ENCODE assay signal across 8 cellular contexts in the genomic region with DNA sequence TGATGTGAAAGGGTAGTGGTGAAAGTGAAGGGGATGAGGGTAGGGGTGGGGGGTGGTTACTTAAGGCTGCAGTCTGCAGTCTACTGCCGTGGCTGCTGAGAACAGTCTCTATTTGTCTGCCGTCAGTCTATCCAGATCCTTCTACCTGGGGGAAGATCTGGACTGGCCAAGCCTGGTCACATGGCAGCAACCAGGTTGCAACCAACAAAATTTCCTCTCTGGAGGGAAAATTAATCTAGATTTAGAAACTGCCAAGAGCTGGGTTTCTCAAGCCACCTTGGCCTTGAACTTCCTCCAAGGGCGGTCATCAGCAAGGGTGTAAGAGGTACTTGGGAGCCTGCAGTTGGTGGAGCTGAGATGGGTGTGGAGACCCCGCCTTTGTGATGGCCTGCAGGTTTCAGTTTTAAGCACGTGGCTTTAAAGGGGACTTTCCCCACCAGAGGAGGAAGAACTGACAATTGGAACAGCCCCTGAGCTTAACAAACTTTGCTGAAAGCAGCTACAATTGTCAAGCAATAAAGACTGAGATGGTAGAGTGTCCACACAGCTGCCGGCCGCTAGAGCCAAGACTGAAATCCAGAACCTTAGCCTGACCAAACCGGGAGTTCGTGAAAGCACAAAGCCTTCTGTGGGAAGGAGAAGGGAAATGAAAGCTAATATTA. TPM values are rescaled to one million over a fixed set of nuclear protein-coding genes. Genes with fewer than 3 reads are reported as not detected.
DNase-seq lines count a peak whose midpoint lies in the region; ATAC-seq and TF ChIP-seq lines count a peak whose summit lies in the region.

No MANE protein-coding gene starts in this region.

- peak overlapping the region; percentile 98 for H3K27ac Mint-ChIP-seq in stimulated activated naive B cell treated with anti-CD40 and anti-IgM and Interleukin-4, amounts not matched to agents 10 μg/mL and 1 μg/mL and 100 μg/mL, for 72 hours
- no peak overlapping the region for H3K27ac Mint-ChIP-seq in glutamatergic neuron (ENCODE audit: unreplicated experiment)

- peaks cover 30 to 60% of the 10 kb centered on the region in 2 donors for H3K4me1 Mint-ChIP-seq in stimulated activated naive B cell treated with anti-CD40 and anti-IgM and Interleukin-4, amounts not matched to agents 10 μg/mL and 1 μg/mL and 100 μg/mL, for 72 hours
- no peaks in the 10 kb centered on the region for H3K4me1 Mint-ChIP-seq in glutamatergic neuron (ENCODE audit: low read depth, unreplicated experiment)

- ATAC-seq in GM19372 (IDR thresholded peaks at IDR 0.05; ENCODE audit: low read depth, unreplicated experiment) (peak; percentile 75), HG03354 (IDR thresholded peaks at IDR 0.05; ENCODE audit: poor library complexity, severe bottlenecking, unreplicated experiment) (peak; percentile 83)
- ATAC-seq in activated CD4-positive, CD25-positive, alpha-beta regulatory T cell treated with anti-CD3 and anti-CD28 coated beads, Interleukin-2, amount 50 U/mL, for 24 hours, result peak; percentile 69 to 73
- ATAC-seq in stimulated activated naive B cell treated with anti-CD40 and anti-IgM and Interleukin-4, amounts not matched to agents 10 μg/mL and 1 μg/mL and 100 μg/mL, for 72 hours (replicated peaks), result peak; percentile 86 to 89

- H3K9me3 Mint-ChIP-seq in stimulated activated naive B cell treated with anti-CD40 and anti-IgM and Interleukin-4, amounts not matched to agents 10 μg/mL and 1 μg/mL and 100 μg/mL, for 72 hours, result no peaks in the 10 kb centered on the region
- no peaks in the 10 kb centered on the region for H3K9me3 Mint-ChIP-seq in glutamatergic neuron (ENCODE audit: unreplicated experiment)

- no peaks in the 10 kb centered on the region for H3K27me3 Mint-ChIP-seq in stimulated activated naive B cell treated with anti-CD40 and anti-IgM and Interleukin-4, amounts not matched to agents 10 μg/mL and 1 μg/mL and 100 μg/mL, for 72 hours
- peaks cover 2% of the 10 kb centered on the region for H3K27me3 Mint-ChIP-seq in glutamatergic neuron (ENCODE audit: unreplicated experiment)

- DNase-seq in germinal center (ENCODE audit: low spot score) (peak; percentile 74), NCI-H510A (lab: John Stamatoyannopoulos, UW) (no peak), glutamatergic neuron (no peak), posterior cingulate gyrus (no peak)
- peak; percentile 86 for DNase-seq in stimulated activated naive B cell treated with anti-CD40 and anti-IgM and Interleukin-4, amounts not matched to agents 10 μg/mL and 1 μg/mL and 100 μg/mL, for 72 hours

- no peak for TF ChIP-seq CTCF in glutamatergic neuron (IDR thresholded peaks at IDR 0.05; ENCODE audit: partially characterized antibody, unreplicated experiment)

- intact Hi-C loops in posterior cingulate gyrus (cut with DNase I), result no loop called here

- peak overlapping the region; percentile 79 to 82 for H3K4me3 Mint-ChIP-seq in stimulated activated naive B cell treated with anti-CD40 and anti-IgM and Interleukin-4, amounts not matched to agents 10 μg/mL and 1 μg/mL and 100 μg/mL, for 72 hours
- no peak overlapping the region for H3K4me3 Mint-ChIP-seq in glutamatergic neuron (ENCODE audit: unreplicated experiment)

- H3K36me3 Mint-ChIP-seq in stimulated activated naive B cell treated with anti-CD40 and anti-IgM and Interleukin-4, amounts not matched to agents 10 μg/mL and 1 μg/mL and 100 μg/mL, for 72 hours, result peaks cover 3% of the 10 kb centered on the region in 2 donors
- H3K36me3 Mint-ChIP-seq in glutamatergic neuron (ENCODE audit: unreplicated experiment), result no peaks in the 10 kb centered on the region

RNA-seq across cellular contexts. Expression of gene KCMF1, which starts 31.4 kb away (rescaled TPM):
- 46.8 TPM for total RNA-seq in glutamatergic neuron (ENCODE audit: unreplicated experiment)

RNA-seq across cellular contexts. Expression of gene TMSB10, which starts 34.1 kb away (rescaled TPM):
- total RNA-seq in glutamatergic neuron (ENCODE audit: unreplicated experiment), result 3,273 TPM

RNA-seq across cellular contexts. Expression of gene TRABD2A, which starts 58.7 kb away (rescaled TPM):
- total RNA-seq in glutamatergic neuron (ENCODE audit: unreplicated experiment), result not detected

Comparison
In these comparisons a context has a peak if more than half of its experiments do, and no peak if none do; other contexts are left out.
1. DNase-seq: peak in germinal center (single experiment) and stimulated activated naive B cell treated with anti-CD40 and anti-IgM and Interleukin-4, amounts not matched to agents 10 μg/mL and 1 μg/mL and 100 μg/mL, for 72 hours (single experiment); none in NCI-H510A (single experiment), glutamatergic neuron (single experiment) and posterior cingulate gyrus (0 of 10).
2. Peak in every context shown above with its lines, with median percentiles within 50 percentile points of each other: ATAC-seq.